Comparison of ENCODE assay signal across 9 cellular contexts in the genomic region with DNA sequence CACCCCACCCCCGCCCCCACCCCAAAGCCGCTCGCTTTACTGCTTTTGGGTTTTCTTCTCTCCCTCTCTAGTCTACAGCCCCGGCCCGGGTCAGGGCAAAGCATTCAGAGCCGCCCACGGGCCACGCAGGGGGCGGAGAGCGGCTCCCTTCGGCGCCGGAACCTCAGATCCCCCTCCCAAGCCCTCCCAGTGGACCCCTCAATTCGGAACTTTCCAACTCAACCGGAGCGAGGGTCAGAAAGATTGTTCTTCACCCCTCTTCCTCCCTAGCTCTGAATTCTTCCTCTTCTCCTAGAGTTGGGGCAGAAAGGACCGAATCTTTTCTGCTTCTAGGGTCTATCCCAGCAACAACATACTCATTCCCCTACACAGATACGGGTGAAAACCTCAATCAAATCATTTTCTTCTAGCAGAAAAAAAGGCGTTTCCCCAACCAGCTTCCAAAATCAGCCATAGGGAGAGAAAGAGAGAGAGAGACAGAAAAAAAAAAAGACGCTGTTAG. TPM values are rescaled to one million over a fixed set of nuclear protein-coding genes. Genes with fewer than 3 reads are reported as not detected.
DNase-seq lines count a peak whose midpoint lies in the region; ATAC-seq, FAIRE-seq and TF ChIP-seq lines count a peak whose summit lies in the region.
"Had no signal": no experiment of that assay in that cellular context is flagged by ENCODE, and none has a peak within 500 bp of the region (broad histone marks: within the 10 kb centered on the region; RNA-seq: fewer than 3 reads in every experiment).

No MANE protein-coding gene starts in this region.

- H3K27me3 Mint-ChIP-seq in activated CD8-positive, alpha-beta memory T cell treated with anti-CD3 and anti-CD28 coated beads, Interleukin-2, amount 10 ng/mL, durations not matched to agents 7 days and 5 days, result peaks cover 18% of the 10 kb centered on the region
- H3K27me3 Mint-ChIP-seq in activated naive CD8-positive, alpha-beta T cell, result peaks cover 2% of the 10 kb centered on the region

- intact Hi-C loops in kidney (cut with DNase I), result loop anchor here (5.0 kb wide), 1 partner anchor 33 kb away; a partner anchor contains a TSS

- H3K9ac ChIP-seq in kidney (ENCODE audit: low read length in 2 of 2), result peak overlapping the region; percentile 91 to 99

- H3K36me3 ChIP-seq in kidney (ENCODE audit: control insufficient read depth in 1 of 2, insufficient read depth in 2 of 2, low read length in 2 of 2), result no peaks in the 10 kb centered on the region

- no peaks in the 10 kb centered on the region for H3K9me3 ChIP-seq in kidney (ENCODE audit: control insufficient read depth in 1 of 2, low read length in 2 of 2)

- no peaks in the 10 kb centered on the region for H3K9me3 Mint-ChIP-seq in activated CD8-positive, alpha-beta memory T cell treated with anti-CD3 and anti-CD28 coated beads, Interleukin-2, amount 10 ng/mL, durations not matched to agents 7 days and 5 days (ENCODE audit: low read depth)
- no peaks in the 10 kb centered on the region for H3K9me3 Mint-ChIP-seq in activated naive CD8-positive, alpha-beta T cell (ENCODE audit: low read depth)

- TF ChIP-seq CTCF in kidney (IDR thresholded peaks at IDR 0.05; ENCODE audit: borderline replicate concordance, extremely low read depth, insufficient read depth), result no peak

- H3K4me3 Mint-ChIP-seq in activated CD8-positive, alpha-beta memory T cell treated with anti-CD3 and anti-CD28 coated beads, Interleukin-2, amount 10 ng/mL, durations not matched to agents 7 days and 5 days, result peak overlapping the region; percentile 88
- H3K4me3 Mint-ChIP-seq in activated naive CD8-positive, alpha-beta T cell, result peak overlapping the region; percentile 97

- peak overlapping the region; percentile 93 for H3K27ac Mint-ChIP-seq in activated CD8-positive, alpha-beta memory T cell treated with anti-CD3 and anti-CD28 coated beads, Interleukin-2, amount 10 ng/mL, durations not matched to agents 7 days and 5 days
- H3K27ac Mint-ChIP-seq in activated naive CD8-positive, alpha-beta T cell, result peak overlapping the region; percentile 95

- no peak for FAIRE-seq in kidney (lab: Jason Lieb, UNC)
- FAIRE-seq: TTC549 had no signal

- ATAC-seq in activated CD8-positive, alpha-beta memory T cell treated with anti-CD3 and anti-CD28 coated beads, Interleukin-2, amount 10 ng/mL, durations not matched to agents 7 days and 5 days, result peak; percentile 37

- peak; percentile 52 for DNase-seq in activated CD8-positive, alpha-beta memory T cell treated with anti-CD3 and anti-CD28 coated beads, Interleukin-2, amount 10 ng/mL, durations not matched to agents 7 days and 5 days
- no peak for DNase-seq in activated CD8-positive, alpha-beta memory T cell treated with anti-CD3 and anti-CD28 coated beads for 24 hours
- DNase-seq in kidney, result no peak
- peak; percentile 23 for DNase-seq in stimulated activated CD8-positive, alpha-beta memory T cell treated with anti-CD3 and anti-CD28 coated beads, Interleukin-4, amount 100 ng/mL, for 24 hours (ENCODE audit: low read depth)
- no peak for DNase-seq in foreskin melanocyte
- DNase-seq in iPS-NIHi11 (ENCODE audit: low spot score), result no peak
- DNase-seq in Kasumi-1 (lab: John Stamatoyannopoulos, UW), result no peak

- H3K27ac ChIP-seq in kidney (ENCODE audit: low read depth in 2 of 2, low read length in 2 of 2), result peak overlapping the region; percentile 95 to 96

- peaks cover 29 to 32% of the 10 kb centered on the region in 2 donors for H3K4me1 ChIP-seq in kidney (ENCODE audit: control insufficient read depth in 1 of 2, insufficient read depth in 1 of 2, low read depth in 1 of 2, low read length in 2 of 2)

- CTCF ChIA-PET in activated CD8-positive, alpha-beta memory T cell treated with anti-CD3 and anti-CD28 coated beads, Interleukin-2, amount 10 ng/mL, durations not matched to agents 7 days and 5 days (lab: Charles Lee), result interaction anchor here (1.0 to 2.4 kb wide), 4 partner anchors 49 to 208 kb away, joined by 3 to 14 read pairs (median 4); a partner anchor contains a TSS

- peaks cover 46% of the 10 kb centered on the region for H3K4me1 Mint-ChIP-seq in activated CD8-positive, alpha-beta memory T cell treated with anti-CD3 and anti-CD28 coated beads, Interleukin-2, amount 10 ng/mL, durations not matched to agents 7 days and 5 days
- H3K4me1 Mint-ChIP-seq in activated naive CD8-positive, alpha-beta T cell (ENCODE audit: low read depth), result peaks cover 55% of the 10 kb centered on the region

- H3K36me3 Mint-ChIP-seq in activated CD8-positive, alpha-beta memory T cell treated with anti-CD3 and anti-CD28 coated beads, Interleukin-2, amount 10 ng/mL, durations not matched to agents 7 days and 5 days, result peaks cover 9% of the 10 kb centered on the region
- no peaks in the 10 kb centered on the region for H3K36me3 Mint-ChIP-seq in activated naive CD8-positive, alpha-beta T cell

- H3K4me3 ChIP-seq in kidney (ENCODE audit: low read length in 2 of 2), result peak overlapping the region; percentile 85 to 89

RNA-seq across cellular contexts. Expression of a gene that starts 1.0 kb away (rescaled TPM):
- total RNA-seq in activated CD8-positive, alpha-beta memory T cell treated with anti-CD3 and anti-CD28 coated beads, Interleukin-2, amount 10 ng/mL, durations not matched to agents 7 days and 5 days, result 10 to 100 TPM; 17.2 to 17.5 TPM
- 61.9 TPM for total RNA-seq in kidney
- 30.7 TPM for polyA plus RNA-seq in kidney (ENCODE audit: insufficient read depth, low read depth, low replicate concordance)

RNA-seq across cellular contexts. Expression of a gene that starts 13.1 kb away (rescaled TPM):
- total RNA-seq in activated CD8-positive, alpha-beta memory T cell treated with anti-CD3 and anti-CD28 coated beads, Interleukin-2, amount 10 ng/mL, durations not matched to agents 7 days and 5 days, result not detected
- total RNA-seq in kidney, result not detected
- not detected for polyA plus RNA-seq in kidney (ENCODE audit: insufficient read depth, low read depth, low replicate concordance)

RNA-seq across cellular contexts. Expression of a gene that starts 34.2 kb away (rescaled TPM):
- total RNA-seq in activated CD8-positive, alpha-beta memory T cell treated with anti-CD3 and anti-CD28 coated beads, Interleukin-2, amount 10 ng/mL, durations not matched to agents 7 days and 5 days, result 1 to 10 TPM; 7.8 TPM
- total RNA-seq in kidney, result 22.6 TPM
- polyA plus RNA-seq in kidney (ENCODE audit: insufficient read depth, low read depth, low replicate concordance), result 4.4 TPM

RNA-seq across cellular contexts. Expression of a gene that starts 46.1 kb away (rescaled TPM):
- total RNA-seq in activated CD8-positive, alpha-beta memory T cell treated with anti-CD3 and anti-CD28 coated beads, Interleukin-2, amount 10 ng/mL, durations not matched to agents 7 days and 5 days, result 10 to 100 TPM; 11.9 to 12.9 TPM
- 99.0 TPM for total RNA-seq in kidney
- 12.1 TPM for polyA plus RNA-seq in kidney (ENCODE audit: insufficient read depth, low read depth, low replicate concordance)

RNA-seq across cellular contexts. Expression of a gene that starts 49.7 kb away (rescaled TPM):
- total RNA-seq in activated CD8-positive, alpha-beta memory T cell treated with anti-CD3 and anti-CD28 coated beads, Interleukin-2, amount 10 ng/mL, durations not matched to agents 7 days and 5 days, result under 1 TPM in 1 of 2 experiments, not detected in 1; 0.16 TPM
- 27.0 TPM for total RNA-seq in kidney
- polyA plus RNA-seq in kidney (ENCODE audit: insufficient read depth, low read depth, low replicate concordance), result 12.3 TPM

Comparison
In these comparisons a context has a peak if more than half of its experiments do, and no peak if none do; other contexts are left out.
1. DNase-seq: peak in activated CD8-positive, alpha-beta memory T cell treated with anti-CD3 and anti-CD28 coated beads, Interleukin-2, amount 10 ng/mL, durations not matched to agents 7 days and 5 days (single experiment) and stimulated activated CD8-positive, alpha-beta memory T cell treated with anti-CD3 and anti-CD28 coated beads, Interleukin-4, amount 100 ng/mL, for 24 hours (single experiment); none in activated CD8-positive, alpha-beta memory T cell treated with anti-CD3 and anti-CD28 coated beads for 24 hours (single experiment), kidney (single experiment), foreskin melanocyte (single experiment), iPS-NIHi11 (single experiment) and Kasumi-1 (0 of 2).